Comparison of ENCODE assay signal across 20 cellular contexts in genomic region chr14:62443796-62444195, GRCh38.
DNase-seq lines count a peak whose midpoint lies in the region; ATAC-seq and TF ChIP-seq lines count a peak whose summit lies in the region.
"Had no signal": no experiment of that assay in that cellular context is flagged by ENCODE, and none has a peak within 500 bp of the region (broad histone marks: within the 10 kb centered on the region; RNA-seq: fewer than 3 reads in every experiment).

No MANE protein-coding gene starts in this region.

- TF ChIP-seq CTCF in RWPE1 (conservative IDR thresholded peaks at IDR 0.05; ENCODE audit: low read depth) (no peak), retinal pigment epithelial cell (conservative IDR thresholded peaks at IDR 0.05; ENCODE audit: low read depth, low read length) (no peak)

- no peak overlapping the region for H3K4me3 ChIP-seq in retinal pigment epithelial cell (ENCODE audit: low read length)
- H3K4me3 ChIP-seq: heart right ventricle, SJCRH30, spleen, testis had no signal

- POLR2A ChIA-PET in RWPE1 (lab: Yijun Ruan, JAX; ENCODE audit: low non-redundant PET), result no interaction called here

- ATAC-seq in GM21619 (IDR thresholded peaks at IDR 0.05; ENCODE audit: unreplicated experiment), result no peak
- ATAC-seq: activated CD4-positive, alpha-beta T cell treated with anti-CD3 and anti-CD28 coated beads for 36 hours; activated CD8-positive, alpha-beta memory T cell treated with anti-CD3 and anti-CD28 coated beads, Interleukin-2, amount 10 ng/mL, durations not matched to agents 7 days and 5 days; heart right ventricle; natural killer cell had no signal

- peak; percentile 66 for DNase-seq in GM04504 (ENCODE audit: low read depth)
- peak; percentile 53 for DNase-seq in RWPE1 (ENCODE audit: low spot score)
- DNase-seq in dedifferentiated amniotic fluid mesenchymal stem cell (ENCODE audit: extremely low spot score), result peak; percentile 31
- peak; percentile 54 for DNase-seq in retinal pigment epithelial cell (ENCODE audit: low read depth)
- no peak for DNase-seq in COLO668 (lab: John Stamatoyannopoulos, UW; ENCODE audit: unreplicated experiment)
- no peak for DNase-seq in T-helper 1 cell
- no peak for DNase-seq in cortex of kidney (lab: John Stamatoyannopoulos, UW)
- DNase-seq: activated CD4-positive, alpha-beta T cell treated with anti-CD3 and anti-CD28 coated beads for 36 hours; activated CD8-positive, alpha-beta memory T cell treated with anti-CD3 and anti-CD28 coated beads, Interleukin-2, amount 10 ng/mL, durations not matched to agents 7 days and 5 days; activated gamma-delta T cell treated with Interleukin-2 at 50 U/mL for 16 hours; aorta; heart right ventricle; natural killer cell; NCI-H187; posterior cingulate gyrus; SJCRH30; spleen; T-helper 9 cell; testis had no signal

- CTCF ChIA-PET in RWPE1 (lab: Yijun Ruan, JAX), result interaction anchor here (0.7 kb wide), 1 partner anchor 533 kb away, joined by 3 read pairs; no protein-coding TSS in a partner anchor

- H3K27ac ChIP-seq in RWPE1, result no peak overlapping the region
- H3K27ac ChIP-seq: heart right ventricle, SJCRH30, spleen, testis had no signal

Comparison
In these comparisons a context has a peak if more than half of its experiments do, and no peak if none do; other contexts are left out.
1. DNase-seq: peak in GM04504 (single experiment), RWPE1 (single experiment), dedifferentiated amniotic fluid mesenchymal stem cell (single experiment) and retinal pigment epithelial cell (single experiment); none in COLO668 (single experiment), T-helper 1 cell (0 of 5) and cortex of kidney (single experiment).